17 cellular contexts compared by ENCODE assay signal in genomic region chr15:33515121-33515520, GRCh38.
"Had no signal": no experiment of that assay in that cellular context is flagged by ENCODE, and none has a peak within 500 bp of the region (broad histone marks: within the 10 kb centered on the region; RNA-seq: fewer than 3 reads in every experiment).

No MANE protein-coding gene starts in this region.

- H3K27me3 ChIP-seq: MG63 had no signal

- H3K9ac ChIP-seq: SK-N-SH had no signal

- H3K9me3 ChIP-seq: MG63, SK-N-SH had no signal

- ATAC-seq: T-cell had no signal

- H3K9me2 ChIP-seq: SK-N-SH had no signal

- H3K4me3 ChIP-seq: MG63 had no signal

- H3K4me2 ChIP-seq: SK-N-SH had no signal

- H3K36me3 ChIP-seq: MG63 had no signal

- DNase-seq: KBM-7, MG63, NCI-H1092 treated with DMSO at 0.1 percent for 48 hours, NCI-H1436 treated with DMSO at 0.1 percent for 48 hours, NCI-H1694, NCI-H187 treated with DMSO at 0.1 percent for 48 hours, NCI-H2029 treated with DMSO at 0.1 percent for 48 hours, NCI-H2171 treated with DMSO at 0.1 percent for 48 hours, NCI-H345, NCI-H446 treated with DMSO at 0.1 percent for 48 hours, NCI-H510A treated with DMSO at 0.1 percent for 48 hours, Right ventricle myocardium superior, RPMI8226, SIG-M5, SK-N-SH, SW 1271, T-cell had no signal
